8 cellular contexts compared by ENCODE assay signal in the genomic region with DNA sequence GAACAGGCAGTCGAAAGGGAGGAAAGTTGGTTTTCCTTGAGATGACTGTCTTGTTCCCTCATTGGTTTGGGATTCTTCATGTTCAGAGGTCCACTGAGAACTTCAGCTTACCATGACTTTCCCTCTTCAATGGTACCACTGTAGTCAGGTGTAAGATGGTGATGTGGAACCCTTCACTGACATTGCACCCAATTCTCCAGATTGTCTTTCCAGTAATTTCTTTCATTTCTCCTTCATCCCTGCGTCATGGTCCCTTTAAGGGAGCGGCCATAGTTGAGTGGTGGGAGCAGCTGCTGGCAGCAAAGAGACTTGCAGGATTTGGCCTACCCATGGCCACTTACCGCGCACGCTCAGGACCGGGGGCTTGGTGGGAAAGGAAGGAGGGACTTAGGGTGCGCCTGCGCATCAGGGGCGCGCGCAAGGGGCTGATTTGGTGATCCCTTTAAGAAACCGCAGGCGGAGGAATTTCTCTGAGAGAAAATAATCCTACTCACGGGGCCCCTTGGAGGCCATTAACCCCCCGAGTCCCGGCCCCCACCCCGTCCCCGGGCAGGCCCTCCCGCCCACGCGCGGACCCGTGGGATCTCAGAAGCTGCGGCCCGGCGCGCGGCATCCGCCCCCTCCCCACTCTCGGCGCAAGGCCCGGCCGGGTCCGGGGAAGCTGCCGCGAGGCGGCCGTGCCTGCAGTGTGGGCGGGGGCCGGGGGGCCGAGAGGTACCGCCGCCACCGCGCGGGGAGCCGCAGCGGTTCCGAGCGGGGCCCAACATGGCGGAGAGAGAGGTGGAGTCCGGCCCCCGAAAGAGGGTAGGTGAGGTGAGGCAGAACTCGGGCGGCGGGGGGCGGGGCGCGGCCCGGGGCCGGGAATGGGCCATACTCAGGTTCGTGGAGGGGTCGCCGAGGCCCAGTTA. TPM values are rescaled to one million over a fixed set of nuclear protein-coding genes. Genes with fewer than 3 reads are reported as not detected.
DNase-seq lines count a peak whose midpoint lies in the region; ATAC-seq and TF ChIP-seq lines count a peak whose summit lies in the region.

TSS of gene ZMYM4 (plus strand) at position 428 of the 908 bp plus-strand sequence. CDS start at position 766, 338 bp downstream.

- ATAC-seq in CD8-positive, alpha-beta T cell = peak; percentile 95
- peak; percentile 90 for ATAC-seq in GM19463 (IDR thresholded peaks at IDR 0.05; ENCODE audit: unreplicated experiment)

- H2BK120ac ChIP-seq in mesenchymal stem cell (ENCODE audit: low read depth, low read length) = peak within 1 kb of the TSS; percentile 95

- H3K36me3 Mint-ChIP-seq in CD8-positive, alpha-beta T cell = peaks cover 13% of the 10 kb centered on the region

- H3K4ac ChIP-seq in mesenchymal stem cell (ENCODE audit: low read depth in 1 of 2, low read length in 2 of 2) = peak within 1 kb of the TSS; percentile 59 to 93

- H3K9ac ChIP-seq in endocrine pancreas (ENCODE audit: control insufficient read depth, insufficient read depth, low read length) (peak within 1 kb of the TSS; percentile 84), mesenchymal stem cell (ENCODE audit: low read length) (peak within 1 kb of the TSS; percentile 92)

- peaks cover 38% of the 10 kb centered on the region for H3K4me1 Mint-ChIP-seq in CD8-positive, alpha-beta T cell (ENCODE audit: low read depth)

- CTCF ChIA-PET in CD8-positive, alpha-beta T cell (lab: Charles Lee) = no interaction called here

- H3K27me3 Mint-ChIP-seq in CD8-positive, alpha-beta T cell (ENCODE audit: low read depth) = peaks cover 10% of the 10 kb centered on the region

- peak within 1 kb of the TSS; percentile 73 for H3K4me3 ChIP-seq in CD8-positive, alpha-beta T cell (ENCODE audit: low read depth, low read length)
- peak within 1 kb of the TSS; percentile 95 for H3K4me3 ChIP-seq in endocrine pancreas (ENCODE audit: control insufficient read depth, insufficient read depth, low read length)
- H3K4me3 ChIP-seq in mesenchymal stem cell (ENCODE audit: insufficient read depth in 1 of 2, low read depth in 1 of 2, low read length in 2 of 2) = peak within 1 kb of the TSS; percentile 91 to 93

- TF ChIP-seq CTCF in CD8-positive, alpha-beta T cell (IDR thresholded peaks at IDR 0.05) = no peak

- H2BK5ac ChIP-seq in mesenchymal stem cell (ENCODE audit: low read depth, low read length, poor library complexity, severe bottlenecking) = peak within 1 kb of the TSS; percentile 98

- H3K27ac ChIP-seq in CD8-positive, alpha-beta T cell (ENCODE audit: low read depth, low read length) = peak within 1 kb of the TSS; percentile 68
- no peak within 1 kb of the TSS for H3K27ac ChIP-seq in mesenchymal stem cell (ENCODE audit: low read length, poor library complexity, severe bottlenecking)

- H3K27ac Mint-ChIP-seq in CD8-positive, alpha-beta T cell = peak within 1 kb of the TSS; percentile 93

- no peaks in the 10 kb centered on the region for H3K27me3 ChIP-seq in CD8-positive, alpha-beta T cell (ENCODE audit: insufficient read depth, low read length)
- no peaks in the 10 kb centered on the region for H3K27me3 ChIP-seq in endocrine pancreas (ENCODE audit: control insufficient read depth, insufficient read depth, low read length)
- no peaks in the 10 kb centered on the region for H3K27me3 ChIP-seq in mesenchymal stem cell (ENCODE audit: control insufficient read depth in 1 of 2, insufficient read depth in 1 of 2, low read length in 2 of 2)

- POLR2A ChIA-PET in CD8-positive, alpha-beta T cell (lab: Charles Lee) = interaction anchor here (0.8 to 1.4 kb wide), 3 partner anchors 18 to 75 kb away, joined by 3 to 4 read pairs (median 4); partner anchors contain the start of gene SFPQ

- peak within 1 kb of the TSS; percentile 98 for H4K91ac ChIP-seq in mesenchymal stem cell (ENCODE audit: low read length)

- peak within 1 kb of the TSS; percentile 32 for H2AK5ac ChIP-seq in mesenchymal stem cell (ENCODE audit: low read length, severe bottlenecking)

- peak; percentile 70 to 95 (median 84) for DNase-seq in CD8-positive, alpha-beta T cell
- DNase-seq in HS-5 (ENCODE audit: low read depth) (peak; percentile 83), NOMO-1 treated with DMSO at 0.1 percent for 48 hours (lab: John Stamatoyannopoulos, UW; ENCODE audit: unreplicated experiment) (peak; percentile 93), mesenchymal stem cell (peak; percentile 99)
- peak; percentile 45 to 77 (median 76) for DNase-seq in activated CD8-positive, alpha-beta memory T cell treated with anti-CD3 and anti-CD28 coated beads for 48 hours (ENCODE audit: low read depth in 2 of 3, low spot score in 2 of 3)
- DNase-seq in stimulated activated CD8-positive, alpha-beta memory T cell treated with anti-CD3 and anti-CD28 coated beads, Interleukin-12 subunit alpha, Interleukin-12 subunit beta, amount 100 ng/mL, for 4 hours (ENCODE audit: low read depth) = peak; percentile 80

- H3K9me3 Mint-ChIP-seq in CD8-positive, alpha-beta T cell = no peaks in the 10 kb centered on the region

- no peaks in the 10 kb centered on the region for H3K79me1 ChIP-seq in mesenchymal stem cell (replicated peaks; ENCODE audit: low read length, poor library complexity, severe bottlenecking)

- peak within 1 kb of the TSS; percentile 77 for H2AFZ ChIP-seq in mesenchymal stem cell (ENCODE audit: low read depth, low read length)

- peak within 1 kb of the TSS; percentile 81 to 96 for H3K14ac ChIP-seq in mesenchymal stem cell (ENCODE audit: low read length in 2 of 2)

- no peak within 1 kb of the TSS for H3K23ac ChIP-seq in mesenchymal stem cell (ENCODE audit: low read length in 2 of 2)

- WGBS in mesenchymal stem cell = 3% methylated on average over 49 of the region's 65 CpGs

- peak within 1 kb of the TSS; percentile 97 for H2BK15ac ChIP-seq in mesenchymal stem cell (ENCODE audit: low read depth, poor library complexity, severe bottlenecking)

- H2BK12ac ChIP-seq in mesenchymal stem cell (ENCODE audit: low read length in 2 of 2) = no peak within 1 kb of the TSS

- H3K9me3 ChIP-seq in CD8-positive, alpha-beta T cell (ENCODE audit: low read length) = no peaks in the 10 kb centered on the region
- H3K9me3 ChIP-seq in endocrine pancreas (ENCODE audit: control insufficient read depth, low read length) (no peaks in the 10 kb centered on the region), mesenchymal stem cell (ENCODE audit: control insufficient read depth, low read length) (no peaks in the 10 kb centered on the region)

- H3K4me2 ChIP-seq in mesenchymal stem cell (ENCODE audit: low read length, poor library complexity, severe bottlenecking) = peak within 1 kb of the TSS; percentile 67

- peaks cover 14% of the 10 kb centered on the region for H3K4me1 ChIP-seq in CD8-positive, alpha-beta T cell (ENCODE audit: insufficient read depth, low read length)
- H3K4me1 ChIP-seq in endocrine pancreas (ENCODE audit: control insufficient read depth, insufficient read depth, low read length) (no peaks in the 10 kb centered on the region), mesenchymal stem cell (ENCODE audit: control insufficient read depth, insufficient read depth, low read depth, low read length) (peaks cover 6% of the 10 kb centered on the region)

- H4K8ac ChIP-seq in mesenchymal stem cell (ENCODE audit: low read length) = peak within 1 kb of the TSS; percentile 93

- peak within 1 kb of the TSS; percentile 89 for H3K4me3 Mint-ChIP-seq in CD8-positive, alpha-beta T cell

- intact Hi-C loops in CD8-positive, alpha-beta T cell (cut with DNase I, micrococcal nuclease) = loop anchor here (1.0 to 10.0 kb wide), 5 partner anchors 75 to 288 kb away; partner anchors contain the start of genes SFPQ (in 2 of the 2), KIAA0319L (in 1 of the 2), NCDN (in 1 of the 2) and ZMYM1 (in 1 of the 2)

- no peaks in the 10 kb centered on the region for H3K36me3 ChIP-seq in CD8-positive, alpha-beta T cell (ENCODE audit: insufficient read depth, low read length)
- H3K36me3 ChIP-seq in endocrine pancreas (ENCODE audit: control insufficient read depth, insufficient read depth, low read length) = no peaks in the 10 kb centered on the region
- H3K36me3 ChIP-seq in mesenchymal stem cell (ENCODE audit: control insufficient read depth in 1 of 2, insufficient read depth in 2 of 2, low read depth in 1 of 2, low read length in 2 of 2) = peaks cover 0 to 3% of the 10 kb centered on the region in 2 experiments

- peak within 1 kb of the TSS; percentile 93 to 95 for H3K18ac ChIP-seq in mesenchymal stem cell (ENCODE audit: low read depth in 1 of 2, low read length in 2 of 2)

RNA-seq across cellular contexts. Expression of gene ZMYM4, which starts in this region (rescaled TPM):
- 10 to 100 TPM; 32.1 to 36.5 TPM for total RNA-seq in CD8-positive, alpha-beta T cell
- 23.3 TPM for polyA plus RNA-seq in mesenchymal stem cell (2013, experiment 1 of 2)
- 21.7 TPM for polyA plus RNA-seq in mesenchymal stem cell (2013, experiment 2 of 2)
